ENCODE assay signal across 8 cellular contexts in genomic region chr16:29613307-29614057, GRCh38. TPM values are rescaled to one million over a fixed set of nuclear protein-coding genes. Genes with fewer than 3 reads are reported as not detected.
DNase-seq lines count a peak whose midpoint lies in the region; ATAC-seq and TF ChIP-seq lines count a peak whose summit lies in the region.
"Not testable (repeated sequence)": the region's sequence is repeated elsewhere in the genome, so short reads cannot be mapped to it uniquely, and the experiment has no call there.

No MANE protein-coding gene starts in this region.

- peak overlapping the region; percentile 52 for H2BK120ac ChIP-seq in trophoblast cell (ENCODE audit: insufficient read depth, low read length, poor library complexity)

- ATAC-seq in HG02885 (IDR thresholded peaks at IDR 0.05; ENCODE audit: poor library complexity, unreplicated experiment): peak; percentile 61

- intact Hi-C loops in left ventricle myocardium inferior (cut with micrococcal nuclease); testis (cut with DNase I; ENCODE audit: low total_unique reads): not testable (repeated sequence)

- H3K14ac ChIP-seq in trophoblast cell (ENCODE audit: low read length): peak overlapping the region; percentile 65

- not testable (repeated sequence) for H4K12ac ChIP-seq in trophoblast cell (ENCODE audit: low read depth, low read length)

- peak overlapping the region; percentile 62 for H3K4ac ChIP-seq in trophoblast cell (ENCODE audit: low read depth, low read length)

- H3K4me3 ChIP-seq in left ventricle myocardium inferior (peak overlapping the region; percentile 76), trophoblast cell (ENCODE audit: low read depth, low read length) (peak overlapping the region; percentile 81), testis (peak overlapping the region; percentile 53 to 69)

- H3K18ac ChIP-seq in trophoblast cell (ENCODE audit: low read length): peak overlapping the region; percentile 73

- H2AK5ac ChIP-seq in trophoblast cell (ENCODE audit: low read length): peak overlapping the region; percentile 19

- H3K9ac ChIP-seq in trophoblast cell (ENCODE audit: low read length): peak overlapping the region; percentile 11

- not testable (repeated sequence) for TF ChIP-seq CTCF in left ventricle myocardium inferior (IDR thresholded peaks at IDR 0.05; ENCODE audit: borderline replicate concordance); testis (IDR thresholded peaks at IDR 0.05)

- peak overlapping the region; percentile 96 for H2BK12ac ChIP-seq in trophoblast cell (ENCODE audit: low read length)

- H3K79me1 ChIP-seq in trophoblast cell (ENCODE audit: low read length): peaks cover 14% of the 10 kb centered on the region

- not testable (repeated sequence) for H3K27me3 ChIP-seq in left ventricle myocardium inferior (ENCODE audit: low read depth); trophoblast cell (ENCODE audit: insufficient read depth, low read length); testis

- H3K27ac ChIP-seq in angular gyrus (ENCODE audit: low read depth, low read length): peak overlapping the region; percentile 48
- H3K27ac ChIP-seq in left ventricle myocardium inferior (replicated peaks): peak overlapping the region; percentile 47
- peak overlapping the region; percentile 69 for H3K27ac ChIP-seq in trophoblast cell (ENCODE audit: low read depth, low read length)
- peak overlapping the region in 1 of 2 donors; percentile 36 for H3K27ac ChIP-seq in testis

- H2AFZ ChIP-seq in trophoblast cell (ENCODE audit: insufficient read depth, low read length, poor library complexity): peak overlapping the region; percentile 82

- H3K4me1 ChIP-seq in left ventricle myocardium inferior: peaks cover 17% of the 10 kb centered on the region
- H3K4me1 ChIP-seq in trophoblast cell (ENCODE audit: control insufficient read depth in 1 of 2, insufficient read depth in 2 of 2, low read length in 2 of 2); testis: not testable (repeated sequence)

- peak overlapping the region; percentile 28 for H4K91ac ChIP-seq in trophoblast cell (ENCODE audit: low read depth, low read length)

- H3K79me2 ChIP-seq in trophoblast cell (ENCODE audit: control insufficient read depth, insufficient read depth, low read length, poor library complexity): not testable (repeated sequence)

- peak overlapping the region; percentile 77 for H3K4me2 ChIP-seq in trophoblast cell (ENCODE audit: low read length)

- WGBS in trophoblast cell (ENCODE audit: extremely low coverage, insufficient coverage, insufficient read length): no CpG with 5 or more reads among the region's 100 CpGs
- 1 to 5% methylated on average over 13 to 39 of the region's 100 CpGs for WGBS in testis, 2 donors

- peak; percentile 46 for DNase-seq in GM04504 (ENCODE audit: low read depth)
- DNase-seq in NCI-H2107 (lab: John Stamatoyannopoulos, UW): peak; percentile 54
- peak; percentile 84 for DNase-seq in T1000 (lab: John Stamatoyannopoulos, UW)
- peak; percentile 86 for DNase-seq in left ventricle myocardium inferior
- DNase-seq in trophoblast cell: peak; percentile 79 to 89
- DNase-seq in testis: peak; percentile 89

- H2BK5ac ChIP-seq in trophoblast cell (ENCODE audit: low read depth, low read length, poor library complexity): peak overlapping the region; percentile 11

- not testable (repeated sequence) for H3K9me3 ChIP-seq in left ventricle myocardium inferior (replicated peaks); trophoblast cell (ENCODE audit: insufficient read depth, low read depth, low read length); testis

- H4K8ac ChIP-seq in trophoblast cell (ENCODE audit: low read depth, low read length): peak overlapping the region; percentile 71

- not testable (repeated sequence) for H3K36me3 ChIP-seq in left ventricle myocardium inferior; trophoblast cell (ENCODE audit: control insufficient read depth in 1 of 2, insufficient read depth in 2 of 2, low read length in 2 of 2); testis (ENCODE audit: low read depth, missing control alignments)

- not testable (repeated sequence) for H3K23ac ChIP-seq in trophoblast cell (ENCODE audit: low read length)

- TF ChIP-seq POLR2A in testis (IDR thresholded peaks at IDR 0.05): not testable (repeated sequence)

RNA-seq across cellular contexts. Expression of gene SPN, which starts 49.6 kb away (rescaled TPM):
- 1.3 TPM for total RNA-seq in left ventricle myocardium inferior
- polyA plus RNA-seq in trophoblast cell (2013): 0.10 and 0.15 TPM in 2 replicates
- under 1 TPM in 1 of 2 donors, not detected in 1; 0.74 TPM for total RNA-seq in testis
- polyA plus RNA-seq in testis (ENCODE audit: insufficient read depth, low read depth, low replicate concordance): 3.2 TPM
